In genomic region chr21:39094847-39095525, GRCh38 we compare ENCODE assay signal across 9 cellular contexts.
A peak's percentile ranks its signal among the peaks of the same experiment; 100 is the strongest.
DNase-seq lines count a peak whose midpoint lies in the region; ATAC-seq and TF ChIP-seq lines count a peak whose summit lies in the region.
"Had no signal": no experiment of that assay in that cellular context is flagged by ENCODE, and none has a peak within 500 bp of the region (broad histone marks: within the 10 kb centered on the region; RNA-seq: fewer than 3 reads in every experiment).

No MANE protein-coding gene starts in this region.

- ATAC-seq in GM19467 (IDR thresholded peaks at IDR 0.05; ENCODE audit: unreplicated experiment) (no peak), gastroesophageal sphincter (no peak)

- H3K4me1 Mint-ChIP-seq in nephron = peaks cover 33% of the 10 kb centered on the region

- peaks cover 12% of the 10 kb centered on the region for H3K27me3 Mint-ChIP-seq in nephron (ENCODE audit: low read depth)

- peaks cover 3% of the 10 kb centered on the region for H3K9me3 Mint-ChIP-seq in nephron

- no peaks in the 10 kb centered on the region for H3K9me3 ChIP-seq in gastroesophageal sphincter

- no peak overlapping the region for H3K4me3 Mint-ChIP-seq in nephron

- no peaks in the 10 kb centered on the region for H3K27me3 ChIP-seq in gastroesophageal sphincter

- TF ChIP-seq EP300 in gastroesophageal sphincter (IDR thresholded peaks at IDR 0.05) = no peak

- H3K27ac Mint-ChIP-seq in nephron = peak overlapping the region; percentile 34 to 54 (median 38)

- TF ChIP-seq POLR2A in gastroesophageal sphincter (IDR thresholded peaks at IDR 0.05) = no peak

- no peak overlapping the region for H3K4me3 ChIP-seq in gastroesophageal sphincter

- peaks cover 3% of the 10 kb centered on the region for H3K36me3 Mint-ChIP-seq in nephron (ENCODE audit: low read depth)

- TF ChIP-seq CTCF in nephron (IDR thresholded peaks at IDR 0.05; ENCODE audit: unreplicated experiment in 3 of 3) (no peak), gastroesophageal sphincter (IDR thresholded peaks at IDR 0.05) (no peak)

- H3K27ac ChIP-seq in epithelial cell of prostate (no peak overlapping the region), gastroesophageal sphincter (peak overlapping the region in 2 of 4 donors; percentile 37 to 47)

- no peaks in the 10 kb centered on the region for H3K4me1 ChIP-seq in gastroesophageal sphincter

- H3K36me3 ChIP-seq in gastroesophageal sphincter = no peaks in the 10 kb centered on the region

- WGBS in gastroesophageal sphincter (ENCODE audit: low coverage in 1 of 2), 2 donors = 78 to 84% methylated on average over 4 of the region's 9 CpGs

- DNase-seq in CD1c-positive myeloid dendritic cell (ENCODE audit: extremely low spot score) = peak; percentile 73
- peak; percentile 3 for DNase-seq in NCI-H460 (ENCODE audit: extremely low read depth, low read depth)
- peak; percentile 29 for DNase-seq in epithelial cell of prostate (ENCODE audit: low read depth, low spot score)
- no peak for DNase-seq in NCI-H69 (lab: John Stamatoyannopoulos, UW)
- no peak for DNase-seq in islet precursor cell
- DNase-seq: effector CD8-positive, alpha-beta T cell had no signal

Comparison
In these comparisons a context has a peak if more than half of its experiments do, and no peak if none do; other contexts are left out.
1. DNase-seq: peak in CD1c-positive myeloid dendritic cell (single experiment), NCI-H460 (single experiment) and epithelial cell of prostate (single experiment); none in NCI-H69 (single experiment) and islet precursor cell (single experiment).